In the genomic region with DNA sequence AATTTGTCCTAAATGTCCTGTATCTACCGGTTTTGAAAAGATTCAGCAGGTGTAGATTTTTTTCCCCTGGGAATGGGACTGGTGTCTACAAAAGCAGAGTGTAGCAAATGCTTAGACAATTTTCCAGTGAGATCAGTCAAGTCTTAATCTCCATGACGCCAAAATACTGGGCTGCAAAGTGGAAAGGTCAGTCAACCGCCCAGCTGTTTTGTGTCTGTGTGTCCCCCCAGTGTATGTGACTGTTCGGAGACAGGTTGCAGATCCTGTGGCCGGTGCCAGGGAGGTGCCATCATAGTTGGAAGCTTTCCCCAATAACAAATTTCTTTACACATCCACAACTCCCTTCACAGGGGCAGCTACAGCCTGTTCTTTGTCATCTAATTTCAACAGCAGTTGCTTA, we compare ENCODE assay signal across 27 cellular contexts.
A peak's percentile ranks its signal among the peaks of the same experiment; 100 is the strongest.
DNase-seq lines count a peak whose midpoint lies in the region; ATAC-seq and TF ChIP-seq lines count a peak whose summit lies in the region.
"Had no signal": no experiment of that assay in that cellular context is flagged by ENCODE, and none has a peak within 500 bp of the region (broad histone marks: within the 10 kb centered on the region; RNA-seq: fewer than 3 reads in every experiment).

No MANE protein-coding gene starts in this region.

- peak overlapping the region; percentile 99 for H3K27ac ChIP-seq in SJCRH30
- peak overlapping the region in 7 of 10 donors; percentile 10 to 66 (median 21) for H3K27ac ChIP-seq in heart right ventricle
- peak overlapping the region; percentile 18 for H3K27ac ChIP-seq in muscle layer of colon (ENCODE audit: low read depth, low read length)
- H3K27ac ChIP-seq in uterus = peak overlapping the region; percentile 35 to 51
- H3K27ac ChIP-seq: body of pancreas, left lung, SJSA1, thyroid gland, WERI-Rb-1 had no signal

- H3K4me3 ChIP-seq in SJCRH30 (no peak overlapping the region), heart right ventricle (no peak overlapping the region), muscle layer of colon (ENCODE audit: low read depth in 1 of 2, low read length in 2 of 2) (no peak overlapping the region), uterus (no peak overlapping the region)
- H3K4me3 ChIP-seq: body of pancreas, left lung, SJSA1, thyroid gland had no signal

- TF ChIP-seq POLR2A in uterus (IDR thresholded peaks at IDR 0.05) = no peak

- no peaks in the 10 kb centered on the region for H3K27me3 ChIP-seq in SJCRH30
- no peaks in the 10 kb centered on the region for H3K27me3 ChIP-seq in heart right ventricle
- H3K27me3 ChIP-seq in muscle layer of colon (ENCODE audit: control insufficient read depth in 1 of 2, insufficient read depth in 2 of 2, low read length in 2 of 2) = no peaks in the 10 kb centered on the region
- no peaks in the 10 kb centered on the region for H3K27me3 ChIP-seq in uterus
- H3K27me3 ChIP-seq: body of pancreas, left lung, SJSA1, thyroid gland had no signal

- intact Hi-C loops in heart right ventricle (cut with DNase I) (no loop called here), uterus (cut with DNase I; ENCODE audit: low total_unique reads) (no loop called here)

- peaks cover 7% of the 10 kb centered on the region for H3K9me3 ChIP-seq in SJCRH30 (replicated peaks)
- no peaks in the 10 kb centered on the region for H3K9me3 ChIP-seq in heart right ventricle
- H3K9me3 ChIP-seq in muscle layer of colon (ENCODE audit: low read length) = no peaks in the 10 kb centered on the region
- no peaks in the 10 kb centered on the region for H3K9me3 ChIP-seq in uterus
- H3K9me3 ChIP-seq: body of pancreas, left lung, SJSA1, thyroid gland had no signal

- DNase-seq in SJCRH30 (peak; percentile 97 to 100), heart right ventricle (peak; percentile 52 to 56), uterus (peak; percentile 51 to 81), EL (no peak)
- DNase-seq: activated CD4-positive, alpha-beta T cell treated with anti-CD3 and anti-CD28 coated beads for 48 hours; activated CD8-positive, alpha-beta memory T cell treated with anti-CD3 and anti-CD28 coated beads for 24 hours; activated naive CD4-positive, alpha-beta T cell treated with anti-CD3 and anti-CD28 coated beads, Interleukin-2, amount 50 U/mL, for 16 hours; activated T-cell treated with anti-CD3 and anti-CD28 coated beads for 4 hours; body of pancreas; DMS 273 treated with DMSO at 0.1 percent for 48 hours; MV-4-11; NCI-H146; NCI-H446; NCI-H748 treated with DMSO at 0.1 percent for 48 hours; stimulated activated CD8-positive, alpha-beta memory T cell treated with anti-CD3 and anti-CD28 coated beads, Interleukin-4, amount 100 ng/mL, for 48 hours; stimulated activated naive CD8-positive, alpha-beta T cell treated with anti-CD3 and anti-CD28 coated beads, Interleukin-15, amount 100 ng/mL, for 72 hours; T1000; thyroid gland; WERI-Rb-1 had no signal

- H3K9ac ChIP-seq in muscle layer of colon (ENCODE audit: low read length) = no peak overlapping the region

- ATAC-seq in heart right ventricle (peak; percentile 74 to 95 (median 90)), HG03159 (IDR thresholded peaks at IDR 0.05; ENCODE audit: unreplicated experiment) (no peak), GM18909 (IDR thresholded peaks at IDR 0.05; ENCODE audit: poor library complexity, unreplicated experiment) (no peak)
- ATAC-seq: body of pancreas; HCT116; HepG2; left lung; natural killer cell treated with Interleukin-12 subunit alpha and Interleukin-12 subunit beta and Interleukin-15 and Interleukin-18, amount 100 ng/mL, for 72 hours; stimulated activated naive CD8-positive, alpha-beta T cell treated with anti-CD3 and anti-CD28 coated beads, Interleukin-15, amount 100 ng/mL, for 72 hours had no signal

- 37 to 40% methylated on average over 5 of the region's 5 CpGs for WGBS in heart right ventricle, 2 donors

- H3K36me3 ChIP-seq in SJCRH30 (no peaks in the 10 kb centered on the region), heart right ventricle (no peaks in the 10 kb centered on the region), muscle layer of colon (ENCODE audit: insufficient read depth, low read length) (no peaks in the 10 kb centered on the region), uterus (no peaks in the 10 kb centered on the region)
- H3K36me3 ChIP-seq: left lung, SJSA1, thyroid gland, WERI-Rb-1 had no signal

- TF ChIP-seq CTCF in heart right ventricle (IDR thresholded peaks at IDR 0.05) (no peak), uterus (IDR thresholded peaks at IDR 0.05) (no peak)

- peaks cover 36% of the 10 kb centered on the region for H3K4me1 ChIP-seq in SJCRH30
- H3K4me1 ChIP-seq in heart right ventricle = peaks cover 0 to 32% (median 6%) of the 10 kb centered on the region in 9 donors
- H3K4me1 ChIP-seq in muscle layer of colon (ENCODE audit: insufficient read depth, low read length) = peaks cover 64% of the 10 kb centered on the region
- H3K4me1 ChIP-seq in uterus = peaks cover 0 to 3% of the 10 kb centered on the region in 2 donors
- H3K4me1 ChIP-seq: left lung, SJSA1, thyroid gland had no signal

Comparison
In these comparisons a context has a peak if more than half of its experiments do, and no peak if none do; other contexts are left out.
1. H3K27ac ChIP-seq: peak in every context shown above with its lines; median percentile 99 in SJCRH30; 43 in uterus; 21 in heart right ventricle; 18 in muscle layer of colon.
2. ATAC-seq: peak in heart right ventricle (8 of 8); none in HG03159 (single experiment) and GM18909 (single experiment).